In the genomic region with DNA sequence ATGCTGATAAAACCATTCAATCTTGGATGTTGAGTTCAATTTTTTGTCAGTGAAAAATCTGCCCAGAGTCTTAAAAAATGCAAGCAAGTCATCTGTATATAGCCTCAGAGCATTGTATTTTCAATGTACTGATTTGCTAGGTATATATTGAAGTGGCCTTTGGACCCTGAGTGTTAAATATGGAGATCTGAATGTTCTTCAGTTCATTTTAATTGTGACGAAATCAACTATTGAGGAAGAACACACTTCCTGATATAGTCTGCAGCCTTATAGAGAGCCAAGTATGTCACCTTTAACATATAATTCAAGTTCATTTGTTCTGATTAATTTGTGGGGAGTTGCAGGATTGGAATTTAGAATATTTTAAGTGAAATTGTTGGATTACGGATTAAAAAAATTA, we compare ENCODE assay signal across 9 cellular contexts.
"Had no signal": no experiment of that assay in that cellular context is flagged by ENCODE, and none has a peak within 500 bp of the region (broad histone marks: within the 10 kb centered on the region; RNA-seq: fewer than 3 reads in every experiment).

No MANE protein-coding gene starts in this region.

- H3K4me3 ChIP-seq: HAP-1 had no signal

- ATAC-seq: HCT116, HepG2 had no signal

- H3K4me1 ChIP-seq: HAP-1 had no signal

- H3K27ac Mint-ChIP-seq: HFFc6, IgD-negative memory B cell had no signal

- DNase-seq: GOT3, H7, HFFc6, KBM-7 had no signal

- H3K9me3 ChIP-seq: HAP-1 had no signal

- H3K27ac ChIP-seq: HL-60 had no signal

- H3K4me3 Mint-ChIP-seq: HFFc6, IgD-negative memory B cell had no signal

- H3K36me3 ChIP-seq: HAP-1 had no signal

- H3K4me1 Mint-ChIP-seq: IgD-negative memory B cell had no signal

- H3K36me3 Mint-ChIP-seq: IgD-negative memory B cell had no signal
